Comparison of ENCODE assay signal across 26 cellular contexts in genomic region chr2:100747551-100747950, GRCh38.
DNase-seq lines count a peak whose midpoint lies in the region; ATAC-seq and TF ChIP-seq lines count a peak whose summit lies in the region.
"Had no signal": no experiment of that assay in that cellular context is flagged by ENCODE, and none has a peak within 500 bp of the region (broad histone marks: within the 10 kb centered on the region; RNA-seq: fewer than 3 reads in every experiment).

No MANE protein-coding gene starts in this region.

- no peaks in the 10 kb centered on the region for H3K4me1 ChIP-seq in mesenchymal stem cell (ENCODE audit: control insufficient read depth, insufficient read depth, low read depth, low read length)
- H3K4me1 ChIP-seq in left ventricle myocardium inferior, result peaks cover 33% of the 10 kb centered on the region
- H3K4me1 ChIP-seq: BE2C, thyroid gland had no signal

- DNase-seq in Daoy (ENCODE audit: low read depth) (peak; percentile 30), M059J (ENCODE audit: low read depth) (peak; percentile 44), cardiac fibroblast (ENCODE audit: low read depth in 2 of 2) (peak; percentile 44 to 50), mesenchymal stem cell (peak; percentile 40), COLO829 (ENCODE audit: low spot score) (no peak), NCI-H748 (lab: John Stamatoyannopoulos, UW; ENCODE audit: unreplicated experiment) (no peak), left ventricle myocardium inferior (no peak)
- DNase-seq: ACHN; activated CD4-positive, alpha-beta T cell treated with anti-CD3 and anti-CD28 coated beads, Interleukin-2, amount 50 U/mL, for 4 hours; activated CD4-positive, CD25-positive, alpha-beta regulatory T cell; activated naive CD4-positive, alpha-beta T cell treated with anti-CD3 and anti-CD28 coated beads for 36 hours; BE2C; cortex of kidney; effector memory CD8-positive, alpha-beta T cell; naive thymus-derived CD8-positive, alpha-beta T cell; NCI-H1092; NCI-H187; NCI-H2171 treated with DMSO at 0.1 percent for 48 hours; NCI-H524; occipital lobe; thyroid gland had no signal

- H3K79me1 ChIP-seq in mesenchymal stem cell (replicated peaks; ENCODE audit: low read length, poor library complexity, severe bottlenecking), result no peaks in the 10 kb centered on the region

- no peak overlapping the region for H2BK120ac ChIP-seq in mesenchymal stem cell (ENCODE audit: low read depth, low read length)

- H3K27ac ChIP-seq in mesenchymal stem cell (ENCODE audit: low read length, poor library complexity, severe bottlenecking) (no peak overlapping the region), left ventricle myocardium inferior (replicated peaks) (no peak overlapping the region)
- H3K27ac ChIP-seq: gastroesophageal sphincter, hepatocyte, thyroid gland had no signal

- WGBS in mesenchymal stem cell, result 50% methylated on average over 1 of the region's 2 CpGs

- no peak overlapping the region for H3K14ac ChIP-seq in mesenchymal stem cell (ENCODE audit: low read length in 2 of 2)

- no peak overlapping the region for H4K91ac ChIP-seq in mesenchymal stem cell (ENCODE audit: low read length)

- H3K9me3 ChIP-seq in mesenchymal stem cell (ENCODE audit: control insufficient read depth, low read length) (peaks cover 4% of the 10 kb centered on the region), left ventricle myocardium inferior (replicated peaks) (no peaks in the 10 kb centered on the region)
- H3K9me3 ChIP-seq: BE2C, gastroesophageal sphincter, thyroid gland had no signal

- peak overlapping the region in 1 of 2 experiments; percentile 69 for H3K18ac ChIP-seq in mesenchymal stem cell (ENCODE audit: low read depth in 1 of 2, low read length in 2 of 2)

- H2AK5ac ChIP-seq in mesenchymal stem cell (ENCODE audit: low read length, severe bottlenecking), result no peak overlapping the region

- no peak overlapping the region for H3K9ac ChIP-seq in mesenchymal stem cell (ENCODE audit: low read length)

- no peaks in the 10 kb centered on the region for H3K36me3 ChIP-seq in mesenchymal stem cell (ENCODE audit: control insufficient read depth in 1 of 2, insufficient read depth in 2 of 2, low read depth in 1 of 2, low read length in 2 of 2)
- H3K36me3 ChIP-seq in left ventricle myocardium inferior, result no peaks in the 10 kb centered on the region
- H3K36me3 ChIP-seq: BE2C, gastroesophageal sphincter, thyroid gland had no signal

- peaks cover 0 to 5% of the 10 kb centered on the region in 2 experiments for H3K27me3 ChIP-seq in mesenchymal stem cell (ENCODE audit: control insufficient read depth in 1 of 2, insufficient read depth in 1 of 2, low read length in 2 of 2)
- H3K27me3 ChIP-seq in left ventricle myocardium inferior (ENCODE audit: low read depth), result no peaks in the 10 kb centered on the region
- H3K27me3 ChIP-seq: BE2C, gastroesophageal sphincter, hepatocyte, thyroid gland had no signal

- peak overlapping the region in 1 of 2 experiments; percentile 66 for H3K23ac ChIP-seq in mesenchymal stem cell (ENCODE audit: low read length in 2 of 2)

- no peak overlapping the region for H4K8ac ChIP-seq in mesenchymal stem cell (ENCODE audit: low read length)

- TF ChIP-seq CTCF in cardiac fibroblast (IDR thresholded peaks at IDR 0.05; ENCODE audit: low read depth, low read length) (no peak), left ventricle myocardium inferior (IDR thresholded peaks at IDR 0.05; ENCODE audit: borderline replicate concordance) (no peak)

- no peak overlapping the region for H3K4me3 ChIP-seq in cardiac fibroblast (replicated peaks in 1 of 2; ENCODE audit: low read depth in 2 of 2, low read length in 2 of 2)
- no peak overlapping the region for H3K4me3 ChIP-seq in mesenchymal stem cell (ENCODE audit: insufficient read depth in 1 of 2, low read depth in 1 of 2, low read length in 2 of 2)
- no peak overlapping the region for H3K4me3 ChIP-seq in left ventricle myocardium inferior
- H3K4me3 ChIP-seq: gastroesophageal sphincter, hepatocyte, thyroid gland had no signal

- no peak overlapping the region for H2BK5ac ChIP-seq in mesenchymal stem cell (ENCODE audit: low read depth, low read length, poor library complexity, severe bottlenecking)

- no peak overlapping the region for H2AFZ ChIP-seq in mesenchymal stem cell (ENCODE audit: low read depth, low read length)
- H2AFZ ChIP-seq: hepatocyte had no signal

- H3K4me2 ChIP-seq in mesenchymal stem cell (ENCODE audit: low read length, poor library complexity, severe bottlenecking), result no peak overlapping the region
- H3K4me2 ChIP-seq: hepatocyte had no signal

- ATAC-seq in HG03045 (IDR thresholded peaks at IDR 0.05; ENCODE audit: unreplicated experiment), result no peak
- ATAC-seq: esophagus mucosa, gastroesophageal sphincter, left lobe of liver had no signal

- no peak overlapping the region for H3K4ac ChIP-seq in mesenchymal stem cell (ENCODE audit: low read depth in 1 of 2, low read length in 2 of 2)

- intact Hi-C loops in left ventricle myocardium inferior (cut with micrococcal nuclease), result no loop called here

- no peak overlapping the region for H2BK15ac ChIP-seq in mesenchymal stem cell (ENCODE audit: low read depth, poor library complexity, severe bottlenecking)

- H2BK12ac ChIP-seq in mesenchymal stem cell (ENCODE audit: low read length in 2 of 2), result peak overlapping the region in 1 of 2 experiments; percentile 48

Comparison
In these comparisons a context has a peak if more than half of its experiments do, and no peak if none do; other contexts are left out.
1. DNase-seq: peak in Daoy (single experiment), M059J (single experiment), cardiac fibroblast (2 of 2) and mesenchymal stem cell (single experiment); none in COLO829 (single experiment), NCI-H748 (single experiment) and left ventricle myocardium inferior (single experiment).